In the genomic region with DNA sequence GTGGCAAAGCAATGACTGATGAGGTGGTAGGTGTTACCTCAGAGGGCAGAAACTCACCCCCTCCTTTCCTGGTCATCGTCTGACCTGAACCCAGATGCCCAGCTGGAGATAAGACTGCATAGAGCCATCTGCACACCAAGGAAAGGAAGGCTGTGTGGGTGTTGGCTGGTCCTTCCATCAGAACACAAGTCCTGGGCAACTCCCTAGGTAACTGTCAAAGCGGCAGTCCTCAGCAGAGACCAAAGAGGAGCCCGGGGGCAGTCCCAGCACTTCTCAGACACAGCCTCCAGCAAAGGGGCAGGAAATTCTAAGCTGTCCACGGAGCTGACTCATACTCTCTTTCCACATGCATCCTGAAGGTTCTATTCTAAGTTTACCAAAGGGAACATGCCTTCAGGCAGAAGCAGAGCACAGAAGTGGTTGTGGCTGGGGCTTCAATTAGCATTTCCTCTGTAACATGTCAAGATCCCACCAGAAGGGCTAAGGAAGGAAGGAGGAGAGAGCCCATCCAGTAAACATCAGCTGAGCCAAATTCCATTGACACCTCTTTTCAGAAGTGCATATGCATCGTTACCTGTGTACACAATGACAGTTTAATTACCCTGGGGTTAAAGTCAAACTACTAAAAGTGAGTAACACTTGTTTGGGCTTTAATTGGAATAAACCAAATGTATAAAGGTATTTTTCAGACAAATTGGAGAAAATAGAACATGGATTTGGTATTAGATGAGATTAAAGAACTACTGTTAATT, we compare ENCODE assay signal across 9 cellular contexts. TPM values are rescaled to one million over a fixed set of nuclear protein-coding genes. Genes with fewer than 3 reads are reported as not detected.
A peak's percentile ranks its signal among the peaks of the same experiment; 100 is the strongest.
DNase-seq lines count a peak whose midpoint lies in the region; ATAC-seq and TF ChIP-seq lines count a peak whose summit lies in the region.
"Had no signal": no experiment of that assay in that cellular context is flagged by ENCODE, and none has a peak within 500 bp of the region (broad histone marks: within the 10 kb centered on the region; RNA-seq: fewer than 3 reads in every experiment).

No MANE protein-coding gene starts in this region.

- H3K4me3 ChIP-seq in Peyer's patch (no peak overlapping the region), fibroblast of lung (replicated peaks in 1 of 4; ENCODE audit: control extremely low read depth in 1 of 4, insufficient read depth in 1 of 4, low read depth in 3 of 4, low read length in 4 of 4) (no peak overlapping the region)

- POLR2A ChIA-PET in activated CD4-positive, alpha-beta T cell treated with anti-CD3 and anti-CD28 coated beads, Interleukin-2, amount 10 ng/mL, durations not matched to agents 7 days and 5 days (lab: Charles Lee): no interaction called here

- no peaks in the 10 kb centered on the region for H3K9me3 Mint-ChIP-seq in activated CD4-positive, alpha-beta T cell treated with anti-CD3 and anti-CD28 coated beads, Interleukin-2, amount 10 ng/mL, durations not matched to agents 7 days and 5 days
- H3K9me3 Mint-ChIP-seq: IgD-negative memory B cell had no signal

- peak overlapping the region in 3 of 4 donors; percentile 21 to 82 (median 75) for H3K27ac ChIP-seq in Peyer's patch
- no peak overlapping the region for H3K27ac ChIP-seq in fibroblast of lung (ENCODE audit: insufficient read depth, low read length)

- CTCF ChIA-PET in activated CD4-positive, alpha-beta T cell treated with anti-CD3 and anti-CD28 coated beads, Interleukin-2, amount 10 ng/mL, durations not matched to agents 7 days and 5 days (lab: Charles Lee): no interaction called here

- H3K4me1 ChIP-seq in Peyer's patch (peaks cover 0 to 53% (median 6%) of the 10 kb centered on the region in 4 donors), fibroblast of lung (ENCODE audit: control insufficient read depth, extremely low read depth, insufficient read depth, low read length) (peaks cover 14% of the 10 kb centered on the region)

- H3K4me1 Mint-ChIP-seq in activated CD4-positive, alpha-beta T cell treated with anti-CD3 and anti-CD28 coated beads, Interleukin-2, amount 10 ng/mL, durations not matched to agents 7 days and 5 days: peaks cover 39% of the 10 kb centered on the region

- H3K9me3 ChIP-seq in Peyer's patch (no peaks in the 10 kb centered on the region), fibroblast of lung (ENCODE audit: control insufficient read depth, insufficient read depth, low read depth, low read length) (no peaks in the 10 kb centered on the region)

- TF ChIP-seq POLR2A in Peyer's patch (IDR thresholded peaks at IDR 0.05): no peak

- H3K36me3 Mint-ChIP-seq in activated CD4-positive, alpha-beta T cell treated with anti-CD3 and anti-CD28 coated beads, Interleukin-2, amount 10 ng/mL, durations not matched to agents 7 days and 5 days (ENCODE audit: low read depth): peaks cover 3% of the 10 kb centered on the region

- no peaks in the 10 kb centered on the region for H4K20me1 ChIP-seq in fibroblast of lung (ENCODE audit: control insufficient read depth, extremely low read depth, insufficient read depth, low read length)

- no peak overlapping the region for H2AFZ ChIP-seq in fibroblast of lung (ENCODE audit: low read length)

- peak; percentile 44 for DNase-seq in activated CD4-positive, alpha-beta T cell treated with anti-CD3 and anti-CD28 coated beads for 48 hours
- no peak for DNase-seq in activated CD4-positive, alpha-beta T cell treated with anti-CD3 and anti-CD28 coated beads, Interleukin-2, amount 10 ng/mL, durations not matched to agents 7 days and 5 days
- peak in 2 of 3 donors; percentile 57 to 66 for DNase-seq in Peyer's patch
- peak; percentile 75 to 88 for DNase-seq in fibroblast of lung (ENCODE audit: low read depth in 2 of 2)
- DNase-seq in stimulated activated naive CD8-positive, alpha-beta T cell treated with anti-CD3 and anti-CD28 coated beads, Interleukin-15, Interleukin-2, amounts not matched to agents 100 U/mL and 50 U/mL, for 24 hours: peak; percentile 46
- no peak for DNase-seq in G401 (ENCODE audit: low spot score)

- H3K4me3 Mint-ChIP-seq in activated CD4-positive, alpha-beta T cell treated with anti-CD3 and anti-CD28 coated beads, Interleukin-2, amount 10 ng/mL, durations not matched to agents 7 days and 5 days: no peak overlapping the region
- H3K4me3 Mint-ChIP-seq: IgD-negative memory B cell had no signal

- H3K9ac ChIP-seq in fibroblast of lung (ENCODE audit: insufficient read depth, low read length): no peak overlapping the region

- TF ChIP-seq CTCF in Peyer's patch (IDR thresholded peaks at IDR 0.05) (no peak), fibroblast of lung (conservative IDR thresholded peaks at IDR 0.05 in 1 of 2, IDR thresholded peaks at IDR 0.05 in 1 of 2; ENCODE audit: low read depth in 1 of 2, low read length in 2 of 2) (no peak)

- peaks cover 47% of the 10 kb centered on the region for H3K79me2 ChIP-seq in fibroblast of lung (ENCODE audit: control insufficient read depth, insufficient read depth, low read length)

- no peaks in the 10 kb centered on the region for H3K27me3 ChIP-seq in Peyer's patch
- H3K27me3 ChIP-seq in fibroblast of lung (ENCODE audit: control insufficient read depth, insufficient read depth, low read length): no peaks in the 10 kb centered on the region

- H3K4me2 ChIP-seq in fibroblast of lung (ENCODE audit: extremely low read depth, insufficient read depth, low read length): no peak overlapping the region

- no peak overlapping the region for H3K27ac Mint-ChIP-seq in activated CD4-positive, alpha-beta T cell treated with anti-CD3 and anti-CD28 coated beads, Interleukin-2, amount 10 ng/mL, durations not matched to agents 7 days and 5 days
- H3K27ac Mint-ChIP-seq: IgD-negative memory B cell had no signal

- in situ Hi-C loops in G401 (cut with HindIII; ENCODE audit: low sequenced_read_pairs): no loop called here

- peak; percentile 87 for ATAC-seq in stimulated activated naive CD8-positive, alpha-beta T cell treated with anti-CD3 and anti-CD28 coated beads, Interleukin-15, Interleukin-2, amounts not matched to agents 100 U/mL and 50 U/mL, for 24 hours
- ATAC-seq in HG03521 (IDR thresholded peaks at IDR 0.05; ENCODE audit: unreplicated experiment) (no peak), HG03442 (IDR thresholded peaks at IDR 0.05; ENCODE audit: unreplicated experiment) (no peak)

- no peaks in the 10 kb centered on the region for H3K36me3 ChIP-seq in Peyer's patch
- H3K36me3 ChIP-seq in fibroblast of lung (ENCODE audit: control insufficient read depth, insufficient read depth, low read length): no peaks in the 10 kb centered on the region

- no peaks in the 10 kb centered on the region for H3K27me3 Mint-ChIP-seq in activated CD4-positive, alpha-beta T cell treated with anti-CD3 and anti-CD28 coated beads, Interleukin-2, amount 10 ng/mL, durations not matched to agents 7 days and 5 days

RNA-seq across cellular contexts. Expression of a gene that starts 54.7 kb away (rescaled TPM):
- total RNA-seq in activated CD4-positive, alpha-beta T cell treated with anti-CD3 and anti-CD28 coated beads, Interleukin-2, amount 10 ng/mL, durations not matched to agents 7 days and 5 days: 1 to 10 TPM; 6.2 to 8.1 TPM
- 10 to 100 TPM; 14.9 to 26.9 (median 23.0) TPM for total RNA-seq in Peyer's patch
- 6.7 and 9.4 TPM in 2 replicates for total RNA-seq in fibroblast of lung
- polyA plus RNA-seq in fibroblast of lung: 26.1 and 33.5 TPM in 2 replicates
- polyA plus RNA-seq in fibroblast of lung (2012): 23.0 and 26.5 TPM in 2 replicates
- 87.1 and 102 TPM in 2 replicates for polyA minus RNA-seq in fibroblast of lung (ENCODE audit: low replicate concordance)
- 4.1 and 7.5 TPM in 2 replicates for total RNA-seq in G401 (2014; rRNA removed; shearing (Covaris generic))

Comparison
In these comparisons a context has a peak if more than half of its experiments do, and no peak if none do; other contexts are left out.
1. DNase-seq: peak in activated CD4-positive, alpha-beta T cell treated with anti-CD3 and anti-CD28 coated beads for 48 hours (single experiment), Peyer's patch (2 of 3), fibroblast of lung (2 of 2) and stimulated activated naive CD8-positive, alpha-beta T cell treated with anti-CD3 and anti-CD28 coated beads, Interleukin-15, Interleukin-2, amounts not matched to agents 100 U/mL and 50 U/mL, for 24 hours (single experiment); none in activated CD4-positive, alpha-beta T cell treated with anti-CD3 and anti-CD28 coated beads, Interleukin-2, amount 10 ng/mL, durations not matched to agents 7 days and 5 days (single experiment) and G401 (single experiment).